Comparison of ENCODE assay signal across 6 cellular contexts in genomic region chr17:18635773-18636172, GRCh38. TPM values are rescaled to one million over a fixed set of nuclear protein-coding genes. Genes with fewer than 3 reads are reported as not detected.
"Had no signal": no experiment of that assay in that cellular context is flagged by ENCODE, and none has a peak within 500 bp of the region (broad histone marks: within the 10 kb centered on the region; RNA-seq: fewer than 3 reads in every experiment).

No MANE protein-coding gene starts in this region.

RNA-seq across cellular contexts. Expression of gene TBC1D28, which starts 8.4 kb away (rescaled TPM):
- total RNA-seq: GM23248, H4, H7, HFFc6, HT1080, IMR-90 had no signal
- polyA plus RNA-seq: GM23248, IMR-90 had no signal
